12 cellular contexts compared by ENCODE assay signal in the genomic region with DNA sequence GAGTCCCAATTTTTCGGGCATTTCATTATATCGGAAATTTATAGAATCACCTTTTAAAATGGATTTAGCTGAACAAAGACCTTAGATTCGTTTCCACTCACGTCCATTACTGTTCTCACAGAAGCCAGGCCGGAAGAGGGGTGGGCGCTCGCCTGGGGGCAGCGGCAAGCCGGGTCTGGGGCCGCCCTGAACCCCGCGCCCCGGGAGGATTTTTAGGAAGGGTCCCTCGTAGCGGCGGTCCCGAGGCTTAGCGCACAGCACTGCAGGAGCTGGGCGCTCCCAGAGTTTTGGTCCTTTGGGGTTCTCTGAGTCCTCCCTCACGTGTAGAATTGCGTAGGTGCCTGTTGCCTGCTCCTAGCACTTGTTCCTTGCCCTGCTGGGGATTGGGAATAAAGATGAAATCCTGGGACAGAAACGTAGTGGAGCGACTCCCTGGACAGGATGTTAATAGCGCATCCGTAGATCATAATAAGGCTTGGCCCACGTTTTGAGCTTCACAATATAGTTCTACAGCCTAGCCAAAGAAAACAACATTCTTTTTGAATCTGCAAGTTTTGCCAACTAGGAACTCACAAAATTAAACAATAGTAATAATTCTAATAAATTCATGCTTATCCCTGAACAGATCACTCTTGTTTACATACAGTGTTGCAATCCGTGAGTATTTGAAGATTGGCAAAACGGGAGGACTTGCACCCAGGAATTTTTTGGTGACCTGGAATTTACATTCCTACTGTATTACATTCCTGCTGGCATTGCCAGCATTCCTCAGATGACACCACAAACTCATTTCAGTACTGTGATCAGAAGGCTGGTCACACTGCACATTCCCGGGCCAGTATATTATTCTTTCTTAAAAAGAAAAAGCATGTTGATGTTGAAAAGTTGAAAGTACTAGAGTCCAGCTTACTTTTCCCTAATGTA. TPM values are rescaled to one million over a fixed set of nuclear protein-coding genes. Genes with fewer than 3 reads are reported as not detected.
DNase-seq lines count a peak whose midpoint lies in the region; ATAC-seq and TF ChIP-seq lines count a peak whose summit lies in the region.
"Had no signal": no experiment of that assay in that cellular context is flagged by ENCODE, and none has a peak within 500 bp of the region (broad histone marks: within the 10 kb centered on the region; RNA-seq: fewer than 3 reads in every experiment).

No MANE protein-coding gene starts in this region.

- H4K20me1 ChIP-seq in PC-3 (ENCODE audit: low read length), result no peaks in the 10 kb centered on the region

- peaks cover 23% of the 10 kb centered on the region for H3K4me1 ChIP-seq in PC-3 (ENCODE audit: insufficient read depth, low read length)
- peaks cover 3% of the 10 kb centered on the region for H3K4me1 ChIP-seq in mesodermal cell (ENCODE audit: control insufficient read depth, insufficient read depth, low read length, poor library complexity, severe bottlenecking)
- no peaks in the 10 kb centered on the region for H3K4me1 ChIP-seq in CD8-positive, alpha-beta memory T cell (ENCODE audit: insufficient read depth, low read length)

- TF ChIP-seq CTCF in Calu3 (IDR thresholded peaks at IDR 0.05; ENCODE audit: unreplicated experiment) (no peak), PC-3 (conservative IDR thresholded peaks at IDR 0.05; ENCODE audit: low read depth, low read length) (no peak), epithelial cell of proximal tubule (conservative IDR thresholded peaks at IDR 0.05; ENCODE audit: low read depth, low read length) (no peak)

- CTCF ChIA-PET in Calu3 (lab: Charles Lee) (no interaction called here), PC-3 (lab: Charles Lee) (interaction anchor here (1.0 kb wide), 1 partner anchor 25 kb away, joined by 5 read pairs; the partner anchor contains the start of gene CYB5A)
- CTCF ChIA-PET in CD8-positive, alpha-beta memory T cell (lab: Charles Lee), result interaction anchor here (1.3 kb wide), 1 partner anchor 235 kb away, joined by 3 read pairs; no protein-coding TSS in a partner anchor

- H3K9me2 ChIP-seq in PC-3 (replicated peaks; ENCODE audit: low read length), result no peaks in the 10 kb centered on the region

- intact Hi-C loops in Calu3 (cut with micrococcal nuclease; ENCODE audit: unreplicated experiment), result no loop called here
- intact Hi-C loops in PC-3 (cut with micrococcal nuclease), result loop anchor here (2.0 kb wide), 1 partner anchor 26 kb away; the partner anchor contains the start of gene CYB5A

- no peaks in the 10 kb centered on the region for H3K4me1 Mint-ChIP-seq in Calu3 (ENCODE audit: low read depth, unreplicated experiment)
- no peaks in the 10 kb centered on the region for H3K4me1 Mint-ChIP-seq in CD8-positive, alpha-beta memory T cell
- no peaks in the 10 kb centered on the region for H3K4me1 Mint-ChIP-seq in T-helper 17 cell

- no peak overlapping the region for H3K4me3 Mint-ChIP-seq in Calu3 (ENCODE audit: low read depth, unreplicated experiment)
- H3K4me3 Mint-ChIP-seq in CD8-positive, alpha-beta memory T cell, result no peak overlapping the region
- H3K4me3 Mint-ChIP-seq in T-helper 17 cell, result no peak overlapping the region
- H3K4me3 Mint-ChIP-seq: activated naive CD4-positive, alpha-beta T cell treated with anti-CD3 and anti-CD28 coated beads for 36 hours; memory B cell had no signal

- no peaks in the 10 kb centered on the region for H3F3A ChIP-seq in PC-3 (ENCODE audit: low read length, unreplicated experiment)

- DNase-seq in Calu3 (peak; percentile 30), PC-3 (peak; percentile 95), epithelial cell of proximal tubule (ENCODE audit: low read depth) (peak; percentile 76), T-helper 17 cell (no peak)
- DNase-seq in CD8-positive, alpha-beta memory T cell, result no peak
- DNase-seq in activated effector memory CD4-positive, alpha-beta T cell treated with anti-CD3 and anti-CD28 coated beads, Interleukin-2, amount 50 U/mL, for 16 hours, result no peak
- DNase-seq: activated naive CD4-positive, alpha-beta T cell treated with anti-CD3 and anti-CD28 coated beads for 36 hours; NCI-H187 had no signal

- H3K9me3 Mint-ChIP-seq in Calu3 (ENCODE audit: low read depth, unreplicated experiment), result peaks cover 3% of the 10 kb centered on the region
- no peaks in the 10 kb centered on the region for H3K9me3 Mint-ChIP-seq in CD8-positive, alpha-beta memory T cell
- H3K9me3 Mint-ChIP-seq: activated naive CD4-positive, alpha-beta T cell treated with anti-CD3 and anti-CD28 coated beads for 36 hours; memory B cell had no signal

- BruUV-seq in Calu3 (replicated peaks; lab: Mats Ljungman, UMichigan) (no TSS peak), PC-3 (replicated peaks; lab: Mats Ljungman, UMichigan) (no TSS peak)

- H3K9me3 ChIP-seq in PC-3 (ENCODE audit: low read length), result 0 out of 2 replicates have a peak, but pooled peaks cover 10% of the 10 kb centered on the region
- H3K9me3 ChIP-seq in mesodermal cell (ENCODE audit: control insufficient read depth, low read length), result peaks cover 16% of the 10 kb centered on the region
- no peaks in the 10 kb centered on the region for H3K9me3 ChIP-seq in CD8-positive, alpha-beta memory T cell (ENCODE audit: low read length)
- no peaks in the 10 kb centered on the region for H3K9me3 ChIP-seq in T-helper 17 cell (ENCODE audit: control insufficient read depth, low read length, poor library complexity, severe bottlenecking)

- peak overlapping the region; percentile 73 for H3K4me2 ChIP-seq in PC-3 (ENCODE audit: low read length)

- H3K27me3 Mint-ChIP-seq in Calu3 (ENCODE audit: unreplicated experiment) (no peaks in the 10 kb centered on the region), T-helper 17 cell (peaks cover 21% of the 10 kb centered on the region)
- H3K27me3 Mint-ChIP-seq in CD8-positive, alpha-beta memory T cell, result peaks cover 8 to 28% of the 10 kb centered on the region in 2 donors

- H3K36me3 ChIP-seq in PC-3 (ENCODE audit: low read depth, low read length), result no peaks in the 10 kb centered on the region
- no peaks in the 10 kb centered on the region for H3K36me3 ChIP-seq in mesodermal cell (ENCODE audit: control insufficient read depth, insufficient read depth, low read length)
- H3K36me3 ChIP-seq in CD8-positive, alpha-beta memory T cell (ENCODE audit: insufficient read depth, low read length), result no peaks in the 10 kb centered on the region

- 90 to 93% methylated on average over 18 to 27 of the region's 29 CpGs for WGBS in mesodermal cell (ENCODE audit: insufficient coverage in 2 of 2), 2 experiments

- ATAC-seq in PC-3 (peak; percentile 95), T-helper 17 cell (no peak), HG02840 (IDR thresholded peaks at IDR 0.05; ENCODE audit: low FRiP score, unreplicated experiment) (no peak)
- ATAC-seq: activated CD4-positive, CD25-positive, alpha-beta regulatory T cell treated with anti-CD3 and anti-CD28 coated beads, Interleukin-2, amount 50 U/mL, for 24 hours had no signal

- no peaks in the 10 kb centered on the region for H3K79me2 ChIP-seq in PC-3 (ENCODE audit: low read length)

- POLR2A ChIA-PET in PC-3 (lab: Charles Lee; ENCODE audit: unreplicated experiment), result no interaction called here
- POLR2A ChIA-PET in CD8-positive, alpha-beta memory T cell (lab: Charles Lee), result no interaction called here

- H3K27ac Mint-ChIP-seq in Calu3 (ENCODE audit: unreplicated experiment) (no peak overlapping the region), T-helper 17 cell (no peak overlapping the region)
- no peak overlapping the region for H3K27ac Mint-ChIP-seq in CD8-positive, alpha-beta memory T cell
- H3K27ac Mint-ChIP-seq: activated naive CD4-positive, alpha-beta T cell treated with anti-CD3 and anti-CD28 coated beads for 36 hours; memory B cell had no signal

- peak overlapping the region; percentile 38; the same call in 1 of the 2 replicates for H2AFZ ChIP-seq in PC-3 (ENCODE audit: low read length)

- H3K4me3 ChIP-seq in PC-3 (ENCODE audit: low read length) (peak overlapping the region; percentile 24; the same call in 1 of the 2 replicates), epithelial cell of proximal tubule (ENCODE audit: low read depth, low read length) (no peak overlapping the region), mesodermal cell (ENCODE audit: extremely low read depth, insufficient read depth, low read length, poor library complexity, severe bottlenecking) (no peak overlapping the region)
- no peak overlapping the region for H3K4me3 ChIP-seq in CD8-positive, alpha-beta memory T cell (ENCODE audit: low read length)

- H3K36me3 Mint-ChIP-seq in Calu3 (ENCODE audit: insufficient read depth, unreplicated experiment), result peaks cover 4% of the 10 kb centered on the region
- no peaks in the 10 kb centered on the region for H3K36me3 Mint-ChIP-seq in CD8-positive, alpha-beta memory T cell
- no peaks in the 10 kb centered on the region for H3K36me3 Mint-ChIP-seq in T-helper 17 cell (ENCODE audit: low read depth)
- H3K36me3 Mint-ChIP-seq: memory B cell had no signal

- no peaks in the 10 kb centered on the region for H3K27me3 ChIP-seq in PC-3 (ENCODE audit: low read length)
- H3K27me3 ChIP-seq in CD8-positive, alpha-beta memory T cell (ENCODE audit: insufficient read depth, low read length, poor library complexity, severe bottlenecking), result no peaks in the 10 kb centered on the region

- H3K27ac ChIP-seq in PC-3 (ENCODE audit: low read length) (peak overlapping the region; percentile 26; the same call in 1 of the 2 replicates), mesodermal cell (ENCODE audit: low read depth, low read length, severe bottlenecking) (peak overlapping the region; percentile 73)
- no peak overlapping the region for H3K27ac ChIP-seq in CD8-positive, alpha-beta memory T cell (ENCODE audit: low read depth, low read length)

- H3K9ac ChIP-seq in PC-3 (ENCODE audit: low read length), result no peak overlapping the region

RNA-seq across cellular contexts. Expression of gene C18orf63, which starts 0.9 kb away (rescaled TPM):
- not detected in 2 replicates for total RNA-seq in Calu3 (2022)
- total RNA-seq in PC-3 (2014; rRNA removed), result not detected in 2 replicates
- not detected in 2 replicates for total RNA-seq in epithelial cell of proximal tubule
- polyA plus RNA-seq in mesodermal cell (2013, experiment 1 of 2), result not detected
- polyA plus RNA-seq in mesodermal cell (2013, experiment 2 of 2), result 0.20 TPM
- total RNA-seq in CD8-positive, alpha-beta memory T cell, result not detected
- not detected for polyA plus RNA-seq in CD8-positive, alpha-beta memory T cell
- total RNA-seq in T-helper 17 cell, result not detected
- total RNA-seq: activated naive CD4-positive, alpha-beta T cell treated with anti-CD3 and anti-CD28 coated beads for 36 hours had no signal

RNA-seq across cellular contexts. Expression of gene CYB5A, which starts 24.8 kb away (rescaled TPM):
- total RNA-seq in Calu3 (2022), result 143 and 169 TPM in 2 replicates
- total RNA-seq in PC-3 (2014; rRNA removed), result 98.0 and 130 TPM in 2 replicates
- 91.3 and 140 TPM in 2 replicates for total RNA-seq in epithelial cell of proximal tubule
- 65.2 TPM for polyA plus RNA-seq in mesodermal cell (2013, experiment 1 of 2)
- polyA plus RNA-seq in mesodermal cell (2013, experiment 2 of 2), result 78.6 TPM
- total RNA-seq in CD8-positive, alpha-beta memory T cell, result 10 to 100 TPM; 70.3 to 77.7 TPM
- 87.8 TPM for polyA plus RNA-seq in CD8-positive, alpha-beta memory T cell
- total RNA-seq in T-helper 17 cell, result 10 to 100 TPM; 14.5 to 14.8 TPM

Comparison
In these comparisons a context has a peak if more than half of its experiments do, and no peak if none do; other contexts are left out.
1. DNase-seq: peak in Calu3 (single experiment), PC-3 (single experiment) and epithelial cell of proximal tubule (single experiment); none in CD8-positive, alpha-beta memory T cell (0 of 5), T-helper 17 cell (0 of 3) and activated effector memory CD4-positive, alpha-beta T cell treated with anti-CD3 and anti-CD28 coated beads, Interleukin-2, amount 50 U/mL, for 16 hours (single experiment).